In genomic region chr3:140250010-140250825, GRCh38 we compare ENCODE assay signal across 24 cellular contexts.
"Had no signal": no experiment of that assay in that cellular context is flagged by ENCODE, and none has a peak within 500 bp of the region (broad histone marks: within the 10 kb centered on the region; RNA-seq: fewer than 3 reads in every experiment).

No MANE protein-coding gene starts in this region.

- H3K4me2 ChIP-seq: smooth muscle cell had no signal

- H3K4me3 ChIP-seq: ovary, right lobe of liver, smooth muscle cell, stomach, transverse colon, uterus had no signal

- H3K36me3 Mint-ChIP-seq: activated naive CD8-positive, alpha-beta T cell; mesothelial cell of epicardium; naive thymus-derived CD8-positive, alpha-beta T cell; stimulated activated memory B cell treated with anti-CD40 and anti-IgM and Interleukin-4, amounts not matched to agents 10 μg/mL and 1 μg/mL and 100 μg/mL, for 72 hours had no signal

- H3K4me1 Mint-ChIP-seq: naive thymus-derived CD8-positive, alpha-beta T cell; stimulated activated memory B cell treated with anti-CD40 and anti-IgM and Interleukin-4, amounts not matched to agents 10 μg/mL and 1 μg/mL and 100 μg/mL, for 72 hours had no signal

- H3K4me1 ChIP-seq: right lobe of liver, stomach, transverse colon, uterus had no signal

- H3K27me3 Mint-ChIP-seq: dendritic cell treated with granulocyte-macrophage colony-stimulating factor and Interleukin-4, amounts not matched to agents 40 ng/mL and 50 ng/mL, for 4 days; stimulated activated memory B cell treated with anti-CD40 and anti-IgM and Interleukin-4, amounts not matched to agents 10 μg/mL and 1 μg/mL and 100 μg/mL, for 72 hours had no signal

- DNase-seq: activated CD4-positive, alpha-beta T cell treated with anti-CD3 and anti-CD28 coated beads for 1 hour; activated CD8-positive, alpha-beta memory T cell treated with anti-CD3 and anti-CD28 coated beads, Interleukin-2, amount 50 U/mL, for 48 hours; activated naive CD4-positive, alpha-beta T cell; activated T-cell treated with anti-CD3 and anti-CD28 coated beads, Interleukin-2, amount 50 U/mL, for 4 hours; effector CD4-positive, alpha-beta T cell; foreskin melanocyte; kidney; naive thymus-derived CD8-positive, alpha-beta T cell; ovary; right lobe of liver; stimulated activated CD4-positive, alpha-beta T cell treated with anti-CD3 and anti-CD28 coated beads, Interleukin-15, amount 100 ng/mL, for 24 hours; stomach; T-helper 1 cell; transverse colon; uterus; WERI-Rb-1 had no signal

- H3K9me3 Mint-ChIP-seq: activated T-cell treated with anti-CD3 and anti-CD28 coated beads, Interleukin-2, amount 50 U/mL, for 4 hours; activated T-helper 2 cell treated with anti-CD3 and anti-CD28 coated beads, Interferon-gamma antibody, Interleukin-2, Interleukin-4, amounts not matched to agents 10 μg/mL and 5 μg/mL and 100 μg/mL, durations not matched to agents 14 hours and 24 hours and 36 hours; dendritic cell treated with granulocyte-macrophage colony-stimulating factor and Interleukin-4, amounts not matched to agents 40 ng/mL and 50 ng/mL, for 4 days; naive thymus-derived CD8-positive, alpha-beta T cell; stimulated activated memory B cell treated with anti-CD40 and anti-IgM and Interleukin-4, amounts not matched to agents 10 μg/mL and 1 μg/mL and 100 μg/mL, for 72 hours had no signal

- H3K9me3 ChIP-seq: neutrophil, ovary, right lobe of liver, stomach, transverse colon, uterus had no signal

- H3K36me3 ChIP-seq: neutrophil, ovary, right lobe of liver, stomach, transverse colon, uterus, WERI-Rb-1 had no signal

- ATAC-seq: activated T-cell treated with anti-CD3 and anti-CD28 coated beads, Interleukin-2, amount 50 U/mL, for 4 hours; left lobe of liver; naive thymus-derived CD8-positive, alpha-beta T cell; right lobe of liver; stimulated activated memory B cell treated with anti-CD40 and anti-IgM and Interleukin-4, amounts not matched to agents 10 μg/mL and 1 μg/mL and 100 μg/mL, for 72 hours had no signal

- H3K27me3 ChIP-seq: neutrophil, ovary, right lobe of liver, stomach, transverse colon, uterus had no signal

- H3K4me3 Mint-ChIP-seq: activated naive CD8-positive, alpha-beta T cell; activated T-cell treated with anti-CD3 and anti-CD28 coated beads, Interleukin-2, amount 50 U/mL, for 4 hours; dendritic cell treated with granulocyte-macrophage colony-stimulating factor and Interleukin-4, amounts not matched to agents 40 ng/mL and 50 ng/mL, for 4 days; mesothelial cell of epicardium; naive thymus-derived CD8-positive, alpha-beta T cell; stimulated activated memory B cell treated with anti-CD40 and anti-IgM and Interleukin-4, amounts not matched to agents 10 μg/mL and 1 μg/mL and 100 μg/mL, for 72 hours had no signal

- H3K27ac Mint-ChIP-seq: activated naive CD8-positive, alpha-beta T cell; activated T-helper 2 cell treated with anti-CD3 and anti-CD28 coated beads, Interferon-gamma antibody, Interleukin-2, Interleukin-4, amounts not matched to agents 10 μg/mL and 5 μg/mL and 100 μg/mL, durations not matched to agents 14 hours and 24 hours and 36 hours; dendritic cell treated with granulocyte-macrophage colony-stimulating factor and Interleukin-4, amounts not matched to agents 40 ng/mL and 50 ng/mL, for 4 days; mesothelial cell of epicardium; naive thymus-derived CD8-positive, alpha-beta T cell; stimulated activated memory B cell treated with anti-CD40 and anti-IgM and Interleukin-4, amounts not matched to agents 10 μg/mL and 1 μg/mL and 100 μg/mL, for 72 hours had no signal

- H3K27ac ChIP-seq: neutrophil, ovary, right lobe of liver, stomach, transverse colon, uterus, WERI-Rb-1 had no signal
